ENCODE assay signal across 25 cellular contexts in genomic region chr4:126740687-126741086, GRCh38.
"Had no signal": no experiment of that assay in that cellular context is flagged by ENCODE, and none has a peak within 500 bp of the region (broad histone marks: within the 10 kb centered on the region; RNA-seq: fewer than 3 reads in every experiment).

No MANE protein-coding gene starts in this region.

- H3K4me1 Mint-ChIP-seq: stimulated activated memory B cell treated with anti-CD40 and anti-IgM and Interleukin-4, amounts not matched to agents 10 μg/mL and 1 μg/mL and 100 μg/mL, for 72 hours had no signal

- DNase-seq: effector memory CD4-positive, alpha-beta T cell; esophagus squamous epithelium; foreskin fibroblast; left ventricle myocardium inferior; lower lobe of right lung; mesenchymal stem cell; midbrain; psoas muscle; spleen; stimulated activated CD4-positive, alpha-beta T cell treated with anti-CD3 and anti-CD28 coated beads, Interleukin-15, amount 100 ng/mL, for 24 hours; stimulated activated CD4-positive, alpha-beta T cell treated with anti-CD3 and anti-CD28 coated beads, Interleukin-1b, Interleukin-23, amount 100 ng/mL, for 48 hours; stimulated activated CD4-positive, alpha-beta T cell treated with anti-CD3 and anti-CD28 coated beads, Interleukin-4, amount 100 ng/mL, for 24 hours; tibial artery; upper lobe of left lung; uterus had no signal

- H3K4me2 ChIP-seq: hepatocyte had no signal

- H3K9me3 ChIP-seq: uterus had no signal

- H3K4me3 ChIP-seq: esophagus squamous epithelium, gastroesophageal sphincter, hepatocyte, left ventricle myocardium inferior, lower lobe of right lung, psoas muscle, spleen, tibial artery, upper lobe of left lung, uterus had no signal

- ATAC-seq: gastroesophageal sphincter; lower lobe of right lung; natural killer cell treated with Interleukin-12 subunit alpha and Interleukin-12 subunit beta and Interleukin-15 and Interleukin-18, amount 100 ng/mL, for 72 hours; psoas muscle; sciatic nerve; stimulated activated memory B cell treated with anti-CD40 and anti-IgM and Interleukin-4, amounts not matched to agents 10 μg/mL and 1 μg/mL and 100 μg/mL, for 72 hours had no signal

- H2AFZ ChIP-seq: hepatocyte, parathyroid adenoma had no signal

- H3K27me3 Mint-ChIP-seq: natural killer cell treated with Interleukin-12 subunit alpha and Interleukin-12 subunit beta and Interleukin-15 and Interleukin-18, amount 100 ng/mL, for 72 hours; stimulated activated memory B cell treated with anti-CD40 and anti-IgM and Interleukin-4, amounts not matched to agents 10 μg/mL and 1 μg/mL and 100 μg/mL, for 72 hours; stimulated activated naive CD8-positive, alpha-beta T cell treated with anti-CD3 and anti-CD28 coated beads, Interleukin-15, Interleukin-2, amounts not matched to agents 100 ng/mL and 50 ng/mL, for 24 hours had no signal

- H3K9ac ChIP-seq: parathyroid adenoma had no signal

- H3K27ac ChIP-seq: epithelial cell of prostate, esophagus squamous epithelium, gastroesophageal sphincter, hepatocyte, left ventricle myocardium inferior, lower lobe of right lung, parathyroid adenoma, psoas muscle, spleen, upper lobe of left lung, uterus had no signal

- H3K27ac Mint-ChIP-seq: natural killer cell treated with Interleukin-12 subunit alpha and Interleukin-12 subunit beta and Interleukin-15 and Interleukin-18, amount 100 ng/mL, for 72 hours; stimulated activated memory B cell treated with anti-CD40 and anti-IgM and Interleukin-4, amounts not matched to agents 10 μg/mL and 1 μg/mL and 100 μg/mL, for 72 hours; stimulated activated naive CD8-positive, alpha-beta T cell treated with anti-CD3 and anti-CD28 coated beads, Interleukin-15, Interleukin-2, amounts not matched to agents 100 ng/mL and 50 ng/mL, for 24 hours had no signal

- FAIRE-seq: endometrium, kidney had no signal

- H3K27me3 ChIP-seq: esophagus squamous epithelium, gastroesophageal sphincter, hepatocyte, spleen, tibial artery, upper lobe of left lung, uterus had no signal

- H3K36me3 ChIP-seq: esophagus squamous epithelium, gastroesophageal sphincter, left ventricle myocardium inferior, lower lobe of right lung, spleen, tibial artery, upper lobe of left lung, uterus had no signal

- H3K4me3 Mint-ChIP-seq: natural killer cell treated with Interleukin-12 subunit alpha and Interleukin-12 subunit beta and Interleukin-15 and Interleukin-18, amount 100 ng/mL, for 72 hours; stimulated activated memory B cell treated with anti-CD40 and anti-IgM and Interleukin-4, amounts not matched to agents 10 μg/mL and 1 μg/mL and 100 μg/mL, for 72 hours; stimulated activated naive CD8-positive, alpha-beta T cell treated with anti-CD3 and anti-CD28 coated beads, Interleukin-15, Interleukin-2, amounts not matched to agents 100 ng/mL and 50 ng/mL, for 24 hours had no signal

- H3K36me3 Mint-ChIP-seq: natural killer cell treated with Interleukin-12 subunit alpha and Interleukin-12 subunit beta and Interleukin-15 and Interleukin-18, amount 100 ng/mL, for 72 hours; stimulated activated memory B cell treated with anti-CD40 and anti-IgM and Interleukin-4, amounts not matched to agents 10 μg/mL and 1 μg/mL and 100 μg/mL, for 72 hours had no signal

- H3K79me2 ChIP-seq: hepatocyte, parathyroid adenoma had no signal

- H3K4me1 ChIP-seq: esophagus squamous epithelium, left ventricle myocardium inferior, lower lobe of right lung, parathyroid adenoma, psoas muscle, spleen, upper lobe of left lung, uterus had no signal
